ENCODE assay signal across 8 cellular contexts in the genomic region with DNA sequence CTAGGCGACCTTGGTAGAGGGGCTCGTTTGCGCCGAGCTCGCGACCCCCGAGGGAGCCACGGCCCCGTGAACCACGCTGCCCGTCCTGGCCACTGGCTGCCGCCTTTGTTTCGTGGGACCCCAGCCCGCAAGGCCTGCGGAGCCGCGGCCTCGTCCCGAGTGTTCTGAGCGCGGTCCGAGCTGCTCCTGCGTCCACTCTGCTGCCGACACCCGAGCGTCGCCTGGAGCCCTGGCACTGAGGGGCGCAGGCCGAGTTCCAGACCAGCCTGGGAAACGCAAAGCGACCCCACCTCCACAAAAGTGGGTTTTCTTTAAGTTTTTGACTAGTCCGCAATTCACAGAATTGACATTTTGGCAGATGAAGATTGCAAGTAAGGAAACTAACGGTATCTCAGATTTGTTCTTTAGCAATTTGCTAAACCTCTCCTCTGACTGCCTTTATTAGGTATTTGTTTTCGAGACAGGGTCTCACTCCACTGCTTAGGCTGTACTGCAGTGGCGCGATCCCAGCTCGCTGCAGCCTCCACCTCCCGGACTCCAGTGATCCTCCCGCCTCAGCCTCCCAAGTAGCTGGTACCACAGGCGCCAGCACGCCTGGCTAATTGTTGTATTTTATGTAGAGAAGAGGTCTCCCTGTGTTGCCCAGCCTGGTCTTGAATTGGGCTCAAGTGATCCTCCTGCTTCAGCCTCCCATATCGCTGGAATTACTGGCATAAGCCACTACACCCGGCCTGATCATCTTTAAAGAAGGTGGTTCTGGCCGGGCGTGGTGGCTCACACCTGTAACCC. TPM values are rescaled to one million over a fixed set of nuclear protein-coding genes. Genes with fewer than 3 reads are reported as not detected.
A peak's percentile ranks its signal among the peaks of the same experiment; 100 is the strongest.
DNase-seq lines count a peak whose midpoint lies in the region; TF ChIP-seq lines count a peak whose summit lies in the region.

No MANE protein-coding gene starts in this region.

- H2AFZ ChIP-seq in SK-N-SH (ENCODE audit: low read depth): no peak overlapping the region

- 88% methylated on average over 13 of the region's 45 CpGs for WGBS in SK-N-SH (ENCODE audit: low lambda C conversion rate)

- TF ChIP-seq EP300 in SK-N-SH (IDR thresholded peaks at IDR 0.05; ENCODE audit: borderline replicate concordance in 1 of 2, low read depth in 1 of 2, low read length in 1 of 2): no peak

- H3K27ac ChIP-seq in SK-N-SH (ENCODE audit: low read depth in 2 of 2, low read length in 1 of 2): peak overlapping the region; percentile 42 to 58; a peak in 3 of 4 replicates

- H3K4me2 ChIP-seq in SK-N-SH: peak overlapping the region; percentile 99

- no peaks in the 10 kb centered on the region for H3K9me3 ChIP-seq in SK-N-SH

- H3F3A ChIP-seq in SK-N-SH (replicated peaks; ENCODE audit: insufficient read depth): peaks cover 4% of the 10 kb centered on the region

- H4K20me1 ChIP-seq in SK-N-SH (ENCODE audit: insufficient read depth): no peaks in the 10 kb centered on the region

- peaks cover 7 to 9% of the 10 kb centered on the region in 2 experiments; a peak in 2 of 4 replicates for H3K4me1 ChIP-seq in SK-N-SH (ENCODE audit: control insufficient read depth in 1 of 2, insufficient read depth in 2 of 2, low read depth in 1 of 2, low read length in 1 of 2)

- CTCF ChIA-PET in SK-N-SH (lab: Yijun Ruan, JAX): interaction anchor here (0.9 to 2.2 kb wide), 3 partner anchors 11 to 276 kb away, joined by 3 to 16 read pairs (median 4); no protein-coding TSS in a partner anchor

- DNase-seq in GM12864 (ENCODE audit: low read depth): no peak
- DNase-seq in SK-N-SH: no peak
- no peak for DNase-seq in fibroblast of pulmonary artery (ENCODE audit: low read depth)
- no peak for DNase-seq in retinal pigment epithelial cell (ENCODE audit: low read depth)
- DNase-seq in AG20443 (ENCODE audit: low spot score): no peak
- no peak for DNase-seq in activated gamma-delta T cell (lab: John Stamatoyannopoulos, UW)
- no peak for DNase-seq in NOMO-1 treated with DMSO at 0.1 percent for 48 hours (lab: John Stamatoyannopoulos, UW; ENCODE audit: unreplicated experiment)
- no peak for DNase-seq in activated CD4-positive, alpha-beta T cell treated with anti-CD3 and anti-CD28 coated beads, Interleukin-2, amount 50 U/mL, for 4 hours

- no peaks in the 10 kb centered on the region for H3K9me2 ChIP-seq in SK-N-SH

- H3K27me3 ChIP-seq in SK-N-SH (ENCODE audit: insufficient read depth): no peaks in the 10 kb centered on the region

- peaks cover 49% of the 10 kb centered on the region for H3K79me2 ChIP-seq in SK-N-SH (ENCODE audit: insufficient read depth)

- TF ChIP-seq CTCF in GM12864 (IDR thresholded peaks at IDR 0.05; ENCODE audit: low read depth, low read length, missing control alignments) (no peak), SK-N-SH (IDR thresholded peaks at IDR 0.05) (no peak), fibroblast of pulmonary artery (IDR thresholded peaks at IDR 0.05; ENCODE audit: low read length, missing control alignments) (no peak), retinal pigment epithelial cell (conservative IDR thresholded peaks at IDR 0.05; ENCODE audit: low read depth, low read length) (no peak)

- TF ChIP-seq RAD21 in SK-N-SH (IDR thresholded peaks at IDR 0.05; ENCODE audit: low read length): no peak

- H3K4me3 ChIP-seq in GM12864 (ENCODE audit: low read depth, low read length) (peak overlapping the region; percentile 68), SK-N-SH (ENCODE audit: low read depth in 2 of 2, low read length in 1 of 2) (peak overlapping the region; percentile 68 to 79), fibroblast of pulmonary artery (replicated peaks; ENCODE audit: low read depth, low read length) (peak overlapping the region; percentile 61), retinal pigment epithelial cell (ENCODE audit: low read length) (peak overlapping the region; percentile 53)

- H3K36me3 ChIP-seq in SK-N-SH (replicated peaks in 1 of 2; ENCODE audit: control insufficient read depth in 1 of 2, insufficient read depth in 2 of 2, low read length in 1 of 2): peaks cover 6 to 19% of the 10 kb centered on the region in 2 experiments

- POLR2A ChIA-PET in SK-N-SH (lab: Yijun Ruan, JAX): no interaction called here

- peak overlapping the region; percentile 74 for H3K9ac ChIP-seq in SK-N-SH

TF ChIP-seq in SK-N-SH, 30 proteins besides CTCF, POLR2A, EP300 and RAD21 (continues in another document):
- no peak for TF ChIP-seq GABPA (IDR thresholded peaks at IDR 0.05; ENCODE audit: low read depth)
- TF ChIP-seq FOSL2 (IDR thresholded peaks at IDR 0.05; ENCODE audit: borderline replicate concordance, low read depth): no peak
- no peak for TF ChIP-seq NRF1 (IDR thresholded peaks at IDR 0.05; ENCODE audit: low read depth, low read length)
- TF ChIP-seq MEF2A (IDR thresholded peaks at IDR 0.05; ENCODE audit: borderline replicate concordance, low read depth): no peak
- TF ChIP-seq FOXJ3 (CRISPR knock-in tag; IDR thresholded peaks at IDR 0.05): no peak
- TF ChIP-seq TEAD4 (IDR thresholded peaks at IDR 0.05; ENCODE audit: borderline replicate concordance, insufficient read depth): no peak
- TF ChIP-seq RFX5 (IDR thresholded peaks at IDR 0.05; ENCODE audit: low read length): no peak
- TF ChIP-seq, protein P1, sequence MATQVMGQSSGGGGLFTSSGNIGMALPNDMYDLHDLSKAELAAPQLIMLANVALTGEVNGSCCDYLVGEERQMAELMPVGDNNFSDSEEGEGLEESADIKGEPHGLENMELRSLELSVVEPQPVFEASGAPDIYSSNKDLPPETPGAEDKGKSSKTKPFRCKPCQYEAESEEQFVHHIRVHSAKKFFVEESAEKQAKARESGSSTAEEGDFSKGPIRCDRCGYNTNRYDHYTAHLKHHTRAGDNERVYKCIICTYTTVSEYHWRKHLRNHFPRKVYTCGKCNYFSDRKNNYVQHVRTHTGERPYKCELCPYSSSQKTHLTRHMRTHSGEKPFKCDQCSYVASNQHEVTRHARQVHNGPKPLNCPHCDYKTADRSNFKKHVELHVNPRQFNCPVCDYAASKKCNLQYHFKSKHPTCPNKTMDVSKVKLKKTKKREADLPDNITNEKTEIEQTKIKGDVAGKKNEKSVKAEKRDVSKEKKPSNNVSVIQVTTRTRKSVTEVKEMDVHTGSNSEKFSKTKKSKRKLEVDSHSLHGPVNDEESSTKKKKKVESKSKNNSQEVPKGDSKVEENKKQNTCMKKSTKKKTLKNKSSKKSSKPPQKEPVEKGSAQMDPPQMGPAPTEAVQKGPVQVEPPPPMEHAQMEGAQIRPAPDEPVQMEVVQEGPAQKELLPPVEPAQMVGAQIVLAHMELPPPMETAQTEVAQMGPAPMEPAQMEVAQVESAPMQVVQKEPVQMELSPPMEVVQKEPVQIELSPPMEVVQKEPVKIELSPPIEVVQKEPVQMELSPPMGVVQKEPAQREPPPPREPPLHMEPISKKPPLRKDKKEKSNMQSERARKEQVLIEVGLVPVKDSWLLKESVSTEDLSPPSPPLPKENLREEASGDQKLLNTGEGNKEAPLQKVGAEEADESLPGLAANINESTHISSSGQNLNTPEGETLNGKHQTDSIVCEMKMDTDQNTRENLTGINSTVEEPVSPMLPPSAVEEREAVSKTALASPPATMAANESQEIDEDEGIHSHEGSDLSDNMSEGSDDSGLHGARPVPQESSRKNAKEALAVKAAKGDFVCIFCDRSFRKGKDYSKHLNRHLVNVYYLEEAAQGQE (IDR thresholded peaks at IDR 0.05; ENCODE audit: low read depth, low read length): no peak
- no peak for TF ChIP-seq SMC3 (IDR thresholded peaks at IDR 0.05; ENCODE audit: low read depth, low read length)
- TF ChIP-seq, protein P2, sequence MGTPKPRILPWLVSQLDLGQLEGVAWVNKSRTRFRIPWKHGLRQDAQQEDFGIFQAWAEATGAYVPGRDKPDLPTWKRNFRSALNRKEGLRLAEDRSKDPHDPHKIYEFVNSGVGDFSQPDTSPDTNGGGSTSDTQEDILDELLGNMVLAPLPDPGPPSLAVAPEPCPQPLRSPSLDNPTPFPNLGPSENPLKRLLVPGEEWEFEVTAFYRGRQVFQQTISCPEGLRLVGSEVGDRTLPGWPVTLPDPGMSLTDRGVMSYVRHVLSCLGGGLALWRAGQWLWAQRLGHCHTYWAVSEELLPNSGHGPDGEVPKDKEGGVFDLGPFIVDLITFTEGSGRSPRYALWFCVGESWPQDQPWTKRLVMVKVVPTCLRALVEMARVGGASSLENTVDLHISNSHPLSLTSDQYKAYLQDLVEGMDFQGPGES (IDR thresholded peaks at IDR 0.05; ENCODE audit: low read depth, low read length): no peak
- TF ChIP-seq ELF1 (IDR thresholded peaks at IDR 0.05): no peak
- TF ChIP-seq, protein P3, sequence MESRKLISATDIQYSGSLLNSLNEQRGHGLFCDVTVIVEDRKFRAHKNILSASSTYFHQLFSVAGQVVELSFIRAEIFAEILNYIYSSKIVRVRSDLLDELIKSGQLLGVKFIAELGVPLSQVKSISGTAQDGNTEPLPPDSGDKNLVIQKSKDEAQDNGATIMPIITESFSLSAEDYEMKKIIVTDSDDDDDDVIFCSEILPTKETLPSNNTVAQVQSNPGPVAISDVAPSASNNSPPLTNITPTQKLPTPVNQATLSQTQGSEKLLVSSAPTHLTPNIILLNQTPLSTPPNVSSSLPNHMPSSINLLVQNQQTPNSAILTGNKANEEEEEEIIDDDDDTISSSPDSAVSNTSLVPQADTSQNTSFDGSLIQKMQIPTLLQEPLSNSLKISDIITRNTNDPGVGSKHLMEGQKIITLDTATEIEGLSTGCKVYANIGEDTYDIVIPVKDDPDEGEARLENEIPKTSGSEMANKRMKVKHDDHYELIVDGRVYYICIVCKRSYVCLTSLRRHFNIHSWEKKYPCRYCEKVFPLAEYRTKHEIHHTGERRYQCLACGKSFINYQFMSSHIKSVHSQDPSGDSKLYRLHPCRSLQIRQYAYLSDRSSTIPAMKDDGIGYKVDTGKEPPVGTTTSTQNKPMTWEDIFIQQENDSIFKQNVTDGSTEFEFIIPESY (IDR thresholded peaks at IDR 0.05; ENCODE audit: borderline replicate concordance, low read depth): no peak
- no peak for TF ChIP-seq JUND (IDR thresholded peaks at IDR 0.05)

RNA-seq across cellular contexts. Expression of a gene that starts 0.9 kb away (rescaled TPM):
- 135 and 147 TPM in 2 replicates for polyA plus RNA-seq in SK-N-SH (2012; rRNA removed)
- polyA plus RNA-seq in SK-N-SH (2012; cell fraction: cytosol; rRNA removed): 44.4 and 82.6 TPM in 2 replicates
- polyA plus RNA-seq in SK-N-SH (2012; cell fraction: nucleus; rRNA removed): 176 and 213 TPM in 2 replicates

RNA-seq across cellular contexts. Expression of a gene that starts 27.5 kb away (rescaled TPM):
- polyA plus RNA-seq in SK-N-SH (2012; rRNA removed): 138 and 217 TPM in 2 replicates
- 95.3 and 125 TPM in 2 replicates for polyA plus RNA-seq in SK-N-SH (2012; cell fraction: cytosol; rRNA removed)
- polyA plus RNA-seq in SK-N-SH (2012; cell fraction: nucleus; rRNA removed): 189 and 285 TPM in 2 replicates

RNA-seq across cellular contexts. Expression of a gene that starts 29.4 kb away (rescaled TPM):
- 1.2 and 1.4 TPM in 2 replicates for polyA plus RNA-seq in SK-N-SH (2012; rRNA removed)
- 0.30 and 0.52 TPM in 2 replicates for polyA plus RNA-seq in SK-N-SH (2012; cell fraction: cytosol; rRNA removed)
- 5.4 and 6.2 TPM in 2 replicates for polyA plus RNA-seq in SK-N-SH (2012; cell fraction: nucleus; rRNA removed)

RNA-seq across cellular contexts. Expression of a gene that starts 52.6 kb away (rescaled TPM):
- polyA plus RNA-seq in SK-N-SH (2012; rRNA removed): 2.4 and 2.6 TPM in 2 replicates
- 0.60 and 1.3 TPM in 2 replicates for polyA plus RNA-seq in SK-N-SH (2012; cell fraction: cytosol; rRNA removed)
- 30.2 and 47.4 TPM in 2 replicates for polyA plus RNA-seq in SK-N-SH (2012; cell fraction: nucleus; rRNA removed)

RNA-seq across cellular contexts. Expression of a gene that starts 52.8 kb away (rescaled TPM):
- 19.8 and 24.0 TPM in 2 replicates for polyA plus RNA-seq in SK-N-SH (2012; rRNA removed)
- 8.2 and 11.7 TPM in 2 replicates for polyA plus RNA-seq in SK-N-SH (2012; cell fraction: cytosol; rRNA removed)
- polyA plus RNA-seq in SK-N-SH (2012; cell fraction: nucleus; rRNA removed): 105 and 144 TPM in 2 replicates
